In genomic region chr7:129824291-129825004, GRCh38 we compare ENCODE assay signal across 1 cellular context.
TF ChIP-seq lines count a peak whose summit lies in the region.

No MANE protein-coding gene starts in this region.

TF ChIP-seq in K562, 482 proteins besides CTCF, POLR2A, EP300 and RAD21 (continued from another document):
- TF ChIP-seq SP1 (CRISPR knock-in tag; IDR thresholded peaks at IDR 0.05) (0 out of 2 replicates have a peak, but pooled peaks have one; percentile 1), ZNF384 (IDR thresholded peaks at IDR 0.05; ENCODE audit: low read depth, low read length) (no peak), ZBTB33 (CRISPR knock-in tag; IDR thresholded peaks at IDR 0.05) (peak; percentile 95), FOSL1 (tag; conservative IDR thresholded peaks at IDR 0.05) (no peak), KAT2B (IDR thresholded peaks at IDR 0.05; ENCODE audit: low read depth, low read length) (no peak), ZNF431 (CRISPR knock-in tag; IDR thresholded peaks at IDR 0.05) (0 out of 2 replicates have a peak, but pooled peaks have one; percentile 2), HMGXB4 (CRISPR knock-in tag; IDR thresholded peaks at IDR 0.05) (0 out of 2 replicates have a peak, but pooled peaks have one; percentile 62), ZKSCAN3 (CRISPR knock-in tag; IDR thresholded peaks at IDR 0.05) (no peak), RBM34 (IDR thresholded peaks at IDR 0.05; ENCODE audit: borderline replicate concordance, insufficient read depth, low read length) (no peak), CCAR2 (IDR thresholded peaks at IDR 0.05; ENCODE audit: low read depth, low read length) (no peak), USF1 (CRISPR knock-in tag; IDR thresholded peaks at IDR 0.05) (peak; percentile 46; the same call in 1 of the 2 replicates), PHB (CRISPR knock-in tag; IDR thresholded peaks at IDR 0.05) (0 out of 2 replicates have a peak, but pooled peaks have one; percentile 35), HINFP (tag; conservative IDR thresholded peaks at IDR 0.05; ENCODE audit: low read depth) (no peak), NR2F6 (CRISPR knock-in tag; IDR thresholded peaks at IDR 0.05) (no peak), ZNF143 (CRISPR knock-in tag; IDR thresholded peaks at IDR 0.05) (0 out of 2 replicates have a peak, but pooled peaks have one; percentile 30), HMBOX1 (IDR thresholded peaks at IDR 0.05) (no peak), ARID3A (IDR thresholded peaks at IDR 0.05; ENCODE audit: borderline replicate concordance, low read depth, low read length) (no peak), TCF7 (IDR thresholded peaks at IDR 0.05; ENCODE audit: borderline replicate concordance) (no peak), TBP (optimal IDR thresholded peaks at IDR 0.05; ENCODE audit: low read depth, low read length) (peak; percentile 7), KLF16 (IDR thresholded peaks at IDR 0.05) (no peak), SAFB2 (IDR thresholded peaks at IDR 0.05; ENCODE audit: borderline replicate concordance, low read depth, low read length, severe bottlenecking) (no peak), MAZ (CRISPR knock-in tag; conservative IDR thresholded peaks at IDR 0.05 in 1 of 2, IDR thresholded peaks at IDR 0.05 in 1 of 2) (no peak; a peak in 1 of 4 replicates), SAP30 (IDR thresholded peaks at IDR 0.05; ENCODE audit: borderline replicate concordance, insufficient read depth, low read depth, low read length, poor library complexity, severe bottlenecking) (peak; percentile 28), NCOA6 (IDR thresholded peaks at IDR 0.05) (no peak), ZSCAN32 (CRISPR knock-in tag; IDR thresholded peaks at IDR 0.05) (no peak), ZNF217 (CRISPR knock-in tag; IDR thresholded peaks at IDR 0.05) (no peak), POLR3A (IDR thresholded peaks at IDR 0.05; ENCODE audit: borderline replicate concordance, extremely low read depth, insufficient read depth, insufficient read length) (no peak), RNF2 (IDR thresholded peaks at IDR 0.05) (no peak), ZNF780A (CRISPR knock-in tag; IDR thresholded peaks at IDR 0.05) (no peak), NR2C2 (CRISPR knock-in tag; IDR thresholded peaks at IDR 0.05) (no peak), NR2C2 (tag; IDR thresholded peaks at IDR 0.05) (no peak), ZNF224 (CRISPR knock-in tag; IDR thresholded peaks at IDR 0.05) (no peak)
- TF ChIP-seq, protein P1, sequence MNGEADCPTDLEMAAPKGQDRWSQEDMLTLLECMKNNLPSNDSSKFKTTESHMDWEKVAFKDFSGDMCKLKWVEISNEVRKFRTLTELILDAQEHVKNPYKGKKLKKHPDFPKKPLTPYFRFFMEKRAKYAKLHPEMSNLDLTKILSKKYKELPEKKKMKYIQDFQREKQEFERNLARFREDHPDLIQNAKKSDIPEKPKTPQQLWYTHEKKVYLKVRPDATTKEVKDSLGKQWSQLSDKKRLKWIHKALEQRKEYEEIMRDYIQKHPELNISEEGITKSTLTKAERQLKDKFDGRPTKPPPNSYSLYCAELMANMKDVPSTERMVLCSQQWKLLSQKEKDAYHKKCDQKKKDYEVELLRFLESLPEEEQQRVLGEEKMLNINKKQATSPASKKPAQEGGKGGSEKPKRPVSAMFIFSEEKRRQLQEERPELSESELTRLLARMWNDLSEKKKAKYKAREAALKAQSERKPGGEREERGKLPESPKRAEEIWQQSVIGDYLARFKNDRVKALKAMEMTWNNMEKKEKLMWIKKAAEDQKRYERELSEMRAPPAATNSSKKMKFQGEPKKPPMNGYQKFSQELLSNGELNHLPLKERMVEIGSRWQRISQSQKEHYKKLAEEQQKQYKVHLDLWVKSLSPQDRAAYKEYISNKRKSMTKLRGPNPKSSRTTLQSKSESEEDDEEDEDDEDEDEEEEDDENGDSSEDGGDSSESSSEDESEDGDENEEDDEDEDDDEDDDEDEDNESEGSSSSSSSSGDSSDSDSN (IDR thresholded peaks at IDR 0.05; ENCODE audit: borderline replicate concordance in 1 of 2, low read depth in 2 of 2, low read length in 2 of 2) = 0 out of 4 replicates have a peak, but pooled peaks of 1 of the 2 experiments have one; percentile 21
- TF ChIP-seq, protein P2, sequence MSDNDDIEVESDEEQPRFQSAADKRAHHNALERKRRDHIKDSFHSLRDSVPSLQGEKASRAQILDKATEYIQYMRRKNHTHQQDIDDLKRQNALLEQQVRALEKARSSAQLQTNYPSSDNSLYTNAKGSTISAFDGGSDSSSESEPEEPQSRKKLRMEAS (CRISPR knock-in tag; IDR thresholded peaks at IDR 0.05) = peak; percentile 59; the same call in 1 of the 2 replicates
- TF ChIP-seq, protein P3, sequence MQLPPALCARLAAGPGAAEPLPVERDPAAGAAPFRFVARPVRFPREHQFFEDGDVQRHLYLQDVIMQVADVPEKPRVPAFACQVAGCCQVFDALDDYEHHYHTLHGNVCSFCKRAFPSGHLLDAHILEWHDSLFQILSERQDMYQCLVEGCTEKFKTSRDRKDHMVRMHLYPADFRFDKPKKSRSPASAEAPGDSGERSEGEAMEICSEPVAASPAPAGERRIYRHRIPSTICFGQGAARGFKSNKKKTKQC (CRISPR knock-in tag; IDR thresholded peaks at IDR 0.05) = peak; percentile 45; the same call in 1 of the 2 replicates
